Comparison of ENCODE assay signal across 8 cellular contexts in genomic region chr16:23149267-23149992, GRCh38. TPM values are rescaled to one million over a fixed set of nuclear protein-coding genes. Genes with fewer than 3 reads are reported as not detected.
A peak's percentile ranks its signal among the peaks of the same experiment; 100 is the strongest.
DNase-seq lines count a peak whose midpoint lies in the region; ATAC-seq lines count a peak whose summit lies in the region.

Gene USP31, minus strand, starts transcription at chr16:23149452. Its CDS starts 182 bp downstream, at chr16:23149270.

- no peaks in the 10 kb centered on the region for H3K36me3 Mint-ChIP-seq in activated CD4-positive, alpha-beta T cell treated with anti-CD3 and anti-CD28 coated beads, Interleukin-2, amount 10 ng/mL, durations not matched to agents 7 days and 5 days (ENCODE audit: low read depth)

- intact Hi-C loops in left colon (cut with DNase I, micrococcal nuclease): no loop called here

- H3K4me1 Mint-ChIP-seq in activated CD4-positive, alpha-beta T cell treated with anti-CD3 and anti-CD28 coated beads, Interleukin-2, amount 10 ng/mL, durations not matched to agents 7 days and 5 days: peaks cover 36% of the 10 kb centered on the region

- POLR2A ChIA-PET in activated CD4-positive, alpha-beta T cell treated with anti-CD3 and anti-CD28 coated beads, Interleukin-2, amount 10 ng/mL, durations not matched to agents 7 days and 5 days (lab: Charles Lee): no interaction called here

- H3K9me3 Mint-ChIP-seq in activated CD4-positive, alpha-beta T cell treated with anti-CD3 and anti-CD28 coated beads, Interleukin-2, amount 10 ng/mL, durations not matched to agents 7 days and 5 days: no peaks in the 10 kb centered on the region

- peak within 1 kb of the TSS; percentile 90 for H3K27ac Mint-ChIP-seq in activated CD4-positive, alpha-beta T cell treated with anti-CD3 and anti-CD28 coated beads, Interleukin-2, amount 10 ng/mL, durations not matched to agents 7 days and 5 days

- ATAC-seq in GM19395 (IDR thresholded peaks at IDR 0.05; ENCODE audit: unreplicated experiment) (peak; percentile 97), HG03521 (IDR thresholded peaks at IDR 0.05; ENCODE audit: unreplicated experiment) (peak; percentile 89), left colon (peak; percentile 95)

- H3K27me3 Mint-ChIP-seq in activated CD4-positive, alpha-beta T cell treated with anti-CD3 and anti-CD28 coated beads, Interleukin-2, amount 10 ng/mL, durations not matched to agents 7 days and 5 days: peaks cover 13% of the 10 kb centered on the region

- H3K4me3 Mint-ChIP-seq in activated CD4-positive, alpha-beta T cell treated with anti-CD3 and anti-CD28 coated beads, Interleukin-2, amount 10 ng/mL, durations not matched to agents 7 days and 5 days: peak within 1 kb of the TSS; percentile 91

- CTCF ChIA-PET in activated CD4-positive, alpha-beta T cell treated with anti-CD3 and anti-CD28 coated beads, Interleukin-2, amount 10 ng/mL, durations not matched to agents 7 days and 5 days (lab: Charles Lee): interaction anchor here (0.8 kb wide), 1 partner anchor 19 kb away, joined by 3 read pairs; no protein-coding TSS in a partner anchor

- DNase-seq in C1 segment of cervical spinal cord (lab: John Stamatoyannopoulos, UW): peak; percentile 67 to 96 (median 89)
- peak; percentile 87 for DNase-seq in NCI-H526 treated with DMSO at 0.1 percent for 48 hours (lab: John Stamatoyannopoulos, UW)
- peak; percentile 91 for DNase-seq in activated CD4-positive, alpha-beta T cell treated with anti-CD3 and anti-CD28 coated beads, Interleukin-2, amount 10 ng/mL, durations not matched to agents 7 days and 5 days
- DNase-seq in cortex of kidney (lab: John Stamatoyannopoulos, UW): peak; percentile 83
- peak; percentile 95 for DNase-seq in left colon
- DNase-seq in stimulated activated CD4-positive, alpha-beta T cell treated with anti-CD3 and anti-CD28 coated beads, Interleukin-1b, Interleukin-23, amount 100 ng/mL, for 24 hours (ENCODE audit: low read depth in 4 of 4, low spot score in 1 of 4): peak; percentile 73 to 88 (median 82)

RNA-seq across cellular contexts. Expression of gene USP31, which starts in this region (rescaled TPM):
- 1 to 10 TPM; 6.6 to 6.8 TPM for total RNA-seq in activated CD4-positive, alpha-beta T cell treated with anti-CD3 and anti-CD28 coated beads, Interleukin-2, amount 10 ng/mL, durations not matched to agents 7 days and 5 days
- total RNA-seq in left colon: 1 to 10 TPM; 5.8 to 7.5 TPM

Comparison
In these comparisons a context has a peak if more than half of its experiments do, and no peak if none do; other contexts are left out.
1. Peak in every context shown above with its lines: DNase-seq and ATAC-seq.